In genomic region chr2:36562973-36563532, GRCh38 we compare ENCODE assay signal across 14 cellular contexts. TPM values are rescaled to one million over a fixed set of nuclear protein-coding genes. Genes with fewer than 3 reads are reported as not detected.
A peak's percentile ranks its signal among the peaks of the same experiment; 100 is the strongest.
DNase-seq lines count a peak whose midpoint lies in the region; ATAC-seq and TF ChIP-seq lines count a peak whose summit lies in the region.
"Had no signal": no experiment of that assay in that cellular context is flagged by ENCODE, and none has a peak within 500 bp of the region (broad histone marks: within the 10 kb centered on the region; RNA-seq: fewer than 3 reads in every experiment).

No MANE protein-coding gene starts in this region.

- POLR2A ChIA-PET in activated CD4-positive, alpha-beta T cell treated with anti-CD3 and anti-CD28 coated beads for 36 hours (lab: Charles Lee): no interaction called here

- no peak overlapping the region for H3K4me3 ChIP-seq in NB4 (ENCODE audit: low read depth, low read length)
- H3K4me3 ChIP-seq in mesenchymal stem cell (ENCODE audit: insufficient read depth in 1 of 2, low read depth in 1 of 2, low read length in 2 of 2): peak overlapping the region in 1 of 2 experiments; percentile 61
- H3K4me3 ChIP-seq: mucosa of descending colon had no signal

- H3K14ac ChIP-seq in mesenchymal stem cell (ENCODE audit: low read length in 2 of 2): no peak overlapping the region

- peaks cover 5% of the 10 kb centered on the region for H3K4me1 ChIP-seq in mesenchymal stem cell (ENCODE audit: control insufficient read depth, insufficient read depth, low read depth, low read length)

- no peak for TF ChIP-seq POLR2A in NB4 (IDR thresholded peaks at IDR 0.05; ENCODE audit: extremely low read depth, insufficient read length)

- H3K27ac Mint-ChIP-seq in activated CD4-positive, alpha-beta T cell treated with anti-CD3 and anti-CD28 coated beads for 36 hours: no peak overlapping the region
- H3K27ac Mint-ChIP-seq: CD4-positive, alpha-beta T cell had no signal

- DNase-seq in AML-193 (lab: John Stamatoyannopoulos, UW) (peak; percentile 20 to 41), NB4 (ENCODE audit: low read depth) (peak; percentile 70), mesenchymal stem cell (peak; percentile 63), NCI-H82 (lab: John Stamatoyannopoulos, UW) (no peak), epidermal melanocyte (ENCODE audit: insufficient read length, low spot score) (no peak)
- no peak for DNase-seq in activated CD4-positive, alpha-beta T cell treated with anti-CD3 and anti-CD28 coated beads for 36 hours
- DNase-seq: CD4-positive, alpha-beta T cell; effector CD4-positive, alpha-beta T cell; mucosa of descending colon; NCI-H1417 treated with DMSO at 0.1 percent for 48 hours; SHP77 treated with DMSO at 0.1 percent for 48 hours; stimulated activated CD4-positive, alpha-beta T cell treated with anti-CD3 and anti-CD28 coated beads, Interleukin-4, amount 100 ng/mL, for 1 hour had no signal

- no peak overlapping the region for H3K23ac ChIP-seq in mesenchymal stem cell (ENCODE audit: low read length in 2 of 2)

- peaks cover 30% of the 10 kb centered on the region for H3K79me1 ChIP-seq in mesenchymal stem cell (replicated peaks; ENCODE audit: low read length, poor library complexity, severe bottlenecking)

- H2AFZ ChIP-seq in mesenchymal stem cell (ENCODE audit: low read depth, low read length): no peak overlapping the region

- H4K8ac ChIP-seq in mesenchymal stem cell (ENCODE audit: low read length): no peak overlapping the region

- peak overlapping the region; percentile 85 to 97 for H2BK12ac ChIP-seq in mesenchymal stem cell (ENCODE audit: low read length in 2 of 2)

- no peak overlapping the region for H2BK15ac ChIP-seq in mesenchymal stem cell (ENCODE audit: low read depth, poor library complexity, severe bottlenecking)

- no peak overlapping the region for H3K4me3 Mint-ChIP-seq in activated CD4-positive, alpha-beta T cell treated with anti-CD3 and anti-CD28 coated beads for 36 hours
- H3K4me3 Mint-ChIP-seq: CD4-positive, alpha-beta T cell had no signal

- no peak for TF ChIP-seq CTCF in NB4 (IDR thresholded peaks at IDR 0.05; ENCODE audit: low read depth, low read length)

- H3K9ac ChIP-seq in mesenchymal stem cell (ENCODE audit: low read length): peak overlapping the region; percentile 87

- H3K9me3 Mint-ChIP-seq in activated CD4-positive, alpha-beta T cell treated with anti-CD3 and anti-CD28 coated beads for 36 hours (ENCODE audit: low read depth): no peaks in the 10 kb centered on the region
- H3K9me3 Mint-ChIP-seq: CD4-positive, alpha-beta T cell had no signal

- no peak overlapping the region for H2BK120ac ChIP-seq in mesenchymal stem cell (ENCODE audit: low read depth, low read length)

- H3K27me3 ChIP-seq in mesenchymal stem cell (ENCODE audit: control insufficient read depth in 1 of 2, insufficient read depth in 1 of 2, low read length in 2 of 2): no peaks in the 10 kb centered on the region

- intact Hi-C loops in activated CD4-positive, alpha-beta T cell treated with anti-CD3 and anti-CD28 coated beads for 36 hours (cut with DNase I, micrococcal nuclease): no loop called here

- H3K9me3 ChIP-seq in mesenchymal stem cell (ENCODE audit: control insufficient read depth, low read length): no peaks in the 10 kb centered on the region
- H3K9me3 ChIP-seq: mucosa of descending colon had no signal

- H3K36me3 ChIP-seq in mesenchymal stem cell (ENCODE audit: control insufficient read depth in 1 of 2, insufficient read depth in 2 of 2, low read depth in 1 of 2, low read length in 2 of 2): peaks cover 6 to 33% of the 10 kb centered on the region in 2 experiments

- H3K4ac ChIP-seq in mesenchymal stem cell (ENCODE audit: low read depth in 1 of 2, low read length in 2 of 2): no peak overlapping the region

- no peak for ATAC-seq in activated CD4-positive, alpha-beta T cell treated with anti-CD3 and anti-CD28 coated beads for 36 hours
- no peak for ATAC-seq in HG03342 (IDR thresholded peaks at IDR 0.05; ENCODE audit: unreplicated experiment)
- ATAC-seq: mucosa of descending colon had no signal

- H3K36me3 Mint-ChIP-seq in activated CD4-positive, alpha-beta T cell treated with anti-CD3 and anti-CD28 coated beads for 36 hours (ENCODE audit: low read depth): peaks cover 28% of the 10 kb centered on the region

- H3K27ac ChIP-seq in cingulate gyrus (ENCODE audit: low read depth, low read length) (peak overlapping the region; percentile 11), mesenchymal stem cell (ENCODE audit: low read length, poor library complexity, severe bottlenecking) (peak overlapping the region; percentile 35)

- peak overlapping the region; percentile 11 to 64 for H3K18ac ChIP-seq in mesenchymal stem cell (ENCODE audit: low read depth in 1 of 2, low read length in 2 of 2)

- H3K4me1 Mint-ChIP-seq in activated CD4-positive, alpha-beta T cell treated with anti-CD3 and anti-CD28 coated beads for 36 hours: peaks cover 9% of the 10 kb centered on the region

- H2AK5ac ChIP-seq in mesenchymal stem cell (ENCODE audit: low read length, severe bottlenecking): no peak overlapping the region

- WGBS in mesenchymal stem cell: 29% methylated on average over 2 of the region's 3 CpGs

- H3K27me3 Mint-ChIP-seq in activated CD4-positive, alpha-beta T cell treated with anti-CD3 and anti-CD28 coated beads for 36 hours: no peaks in the 10 kb centered on the region
- H3K27me3 Mint-ChIP-seq: CD4-positive, alpha-beta T cell had no signal

- H3K4me2 ChIP-seq in mesenchymal stem cell (ENCODE audit: low read length, poor library complexity, severe bottlenecking): no peak overlapping the region

- no peak overlapping the region for H2BK5ac ChIP-seq in mesenchymal stem cell (ENCODE audit: low read depth, low read length, poor library complexity, severe bottlenecking)

- H4K91ac ChIP-seq in mesenchymal stem cell (ENCODE audit: low read length): no peak overlapping the region

- CTCF ChIA-PET in activated CD4-positive, alpha-beta T cell treated with anti-CD3 and anti-CD28 coated beads for 36 hours (lab: Charles Lee): interaction anchor here (0.6 to 2.5 kb wide), 3 partner anchors 11 to 101 kb away, joined by 3 to 9 read pairs (median 6); no protein-coding TSS in a partner anchor

RNA-seq across cellular contexts. Expression of gene FEZ2, which starts 34.9 kb away (rescaled TPM):
- 84.1 TPM for polyA plus RNA-seq in mesenchymal stem cell (2013, experiment 1 of 2)
- 88.8 TPM for polyA plus RNA-seq in mesenchymal stem cell (2013, experiment 2 of 2)
- 10 to 100 TPM in 1 of 2 experiments, 1 to 10 TPM in 1; 9.1 to 12.2 TPM for total RNA-seq in activated CD4-positive, alpha-beta T cell treated with anti-CD3 and anti-CD28 coated beads for 36 hours

Comparison
In these comparisons a context has a peak if more than half of its experiments do, and no peak if none do; other contexts are left out.
1. DNase-seq: peak in AML-193 (2 of 2), NB4 (single experiment) and mesenchymal stem cell (single experiment); none in NCI-H82 (single experiment), activated CD4-positive, alpha-beta T cell treated with anti-CD3 and anti-CD28 coated beads for 36 hours (single experiment) and epidermal melanocyte (single experiment).